In the genomic region with DNA sequence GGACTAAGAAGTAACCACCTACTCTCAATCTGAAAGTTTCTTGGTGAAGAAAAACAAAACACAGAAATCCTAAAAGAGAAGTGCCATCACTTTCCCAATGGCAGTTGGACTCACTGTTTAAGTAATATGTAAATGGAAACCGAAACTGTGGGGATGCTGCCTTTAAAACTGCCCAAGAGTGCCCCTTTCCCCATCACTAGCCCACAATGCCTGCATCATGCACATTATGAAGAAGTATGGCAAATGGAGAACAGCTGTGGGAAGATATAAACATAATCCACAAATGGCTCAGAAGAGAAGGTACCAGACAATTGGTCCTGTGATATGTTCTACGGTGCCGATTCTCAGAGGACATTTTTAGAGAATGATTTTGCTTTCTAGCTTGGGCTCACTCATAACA, we compare ENCODE assay signal across 21 cellular contexts. TPM values are rescaled to one million over a fixed set of nuclear protein-coding genes. Genes with fewer than 3 reads are reported as not detected.
"Had no signal": no experiment of that assay in that cellular context is flagged by ENCODE, and none has a peak within 500 bp of the region (broad histone marks: within the 10 kb centered on the region; RNA-seq: fewer than 3 reads in every experiment).

No MANE protein-coding gene starts in this region.

- ATAC-seq: naive thymus-derived CD4-positive, alpha-beta T cell; psoas muscle had no signal

- H3K36me3 ChIP-seq: sigmoid colon, stomach, thoracic aorta, transverse colon had no signal

- H3K4me2 ChIP-seq: hepatocyte had no signal

- H3K27me3 ChIP-seq: hepatocyte, sigmoid colon, stomach, transverse colon had no signal

- H3K79me2 ChIP-seq: hepatocyte, parathyroid adenoma had no signal

- H3K4me1 ChIP-seq: psoas muscle, sigmoid colon, stomach, transverse colon had no signal

- H3K4me3 Mint-ChIP-seq: naive thymus-derived CD4-positive, alpha-beta T cell; nephron progenitor cell had no signal

- H2AFZ ChIP-seq: hepatocyte had no signal

- H3K36me3 Mint-ChIP-seq: naive thymus-derived CD4-positive, alpha-beta T cell had no signal

- H3K27ac Mint-ChIP-seq: naive thymus-derived CD4-positive, alpha-beta T cell; nephron progenitor cell had no signal

- H3K4me3 ChIP-seq: hepatocyte, psoas muscle, sigmoid colon, skin epidermis, stomach, thoracic aorta, transverse colon had no signal

- DNase-seq: effector memory CD4-positive, alpha-beta T cell; foreskin fibroblast; head of caudate nucleus; naive thymus-derived CD4-positive, alpha-beta T cell; nephron progenitor cell; psoas muscle; retina; sigmoid colon; stimulated activated naive CD4-positive, alpha-beta T cell; stomach; substantia nigra; transverse colon had no signal

- H3K27ac ChIP-seq: hepatocyte, parathyroid adenoma, psoas muscle, sigmoid colon, skin epidermis, stomach, thoracic aorta, transverse colon had no signal

RNA-seq across cellular contexts. Expression of a gene that starts 33.5 kb away (rescaled TPM):
- total RNA-seq: esophagus mucosa; kidney epithelial cell; lung microvascular endothelial cell; mononuclear cell; naive thymus-derived CD4-positive, alpha-beta T cell; psoas muscle had no signal
- polyA plus RNA-seq: naive thymus-derived CD4-positive, alpha-beta T cell had no signal

RNA-seq across cellular contexts. Expression of a gene that starts 55.8 kb away (rescaled TPM):
- total RNA-seq: kidney epithelial cell, mononuclear cell had no signal
- polyA plus RNA-seq: hepatocyte; liver; naive thymus-derived CD4-positive, alpha-beta T cell had no signal
